23 cellular contexts compared by ENCODE assay signal in genomic region chr12:23555180-23555784, GRCh38.
DNase-seq lines count a peak whose midpoint lies in the region; ATAC-seq and TF ChIP-seq lines count a peak whose summit lies in the region.
"Had no signal": no experiment of that assay in that cellular context is flagged by ENCODE, and none has a peak within 500 bp of the region (broad histone marks: within the 10 kb centered on the region; RNA-seq: fewer than 3 reads in every experiment).

No MANE protein-coding gene starts in this region.

- H3K27me3 Mint-ChIP-seq in endodermal cell (ENCODE audit: insufficient read depth): no peaks in the 10 kb centered on the region
- H3K27me3 Mint-ChIP-seq: activated CD4-positive, alpha-beta T cell treated with anti-CD3 and anti-CD28 coated beads, Interleukin-2, amount 10 ng/mL, durations not matched to agents 7 days and 5 days; activated T-cell treated with anti-CD3 and anti-CD28 coated beads, Interleukin-2, amount 50 U/mL, for 24 hours; naive B cell had no signal

- H3K36me3 ChIP-seq in endodermal cell (ENCODE audit: control insufficient read depth, insufficient read depth, low read length) (no peaks in the 10 kb centered on the region), neuronal stem cell (replicated peaks in 1 of 2; ENCODE audit: control insufficient read depth in 2 of 2, insufficient read depth in 2 of 2, low read length in 2 of 2) (peaks cover under 1 to 4% of the 10 kb centered on the region in 2 donors)
- H3K36me3 ChIP-seq: left lung, pancreas, spleen, transverse colon had no signal

- no peak overlapping the region for H2BK120ac ChIP-seq in neuronal stem cell (ENCODE audit: low read depth, low read length)

- peaks cover 31% of the 10 kb centered on the region for H3K4me1 Mint-ChIP-seq in endodermal cell
- H3K4me1 Mint-ChIP-seq: activated CD4-positive, alpha-beta T cell treated with anti-CD3 and anti-CD28 coated beads, Interleukin-2, amount 10 ng/mL, durations not matched to agents 7 days and 5 days; naive B cell; WTC11 had no signal

- no peak overlapping the region for H3K18ac ChIP-seq in neuronal stem cell (ENCODE audit: low read length)

- no peaks in the 10 kb centered on the region for H3K79me1 ChIP-seq in neuronal stem cell (ENCODE audit: low read depth, low read length)

- peaks cover 13% of the 10 kb centered on the region for H3K36me3 Mint-ChIP-seq in endodermal cell (ENCODE audit: low read depth)
- H3K36me3 Mint-ChIP-seq: naive B cell, WTC11 had no signal

- ATAC-seq in GM18867 (IDR thresholded peaks at IDR 0.05; ENCODE audit: unreplicated experiment): peak; percentile 85
- peak; percentile 51 for ATAC-seq in HG03354 (IDR thresholded peaks at IDR 0.05; ENCODE audit: poor library complexity, severe bottlenecking, unreplicated experiment)
- ATAC-seq in HG02610 (IDR thresholded peaks at IDR 0.05; ENCODE audit: unreplicated experiment): no peak
- ATAC-seq in GM21367 (IDR thresholded peaks at IDR 0.05; ENCODE audit: unreplicated experiment): no peak
- ATAC-seq: left lung, Panc1, pancreas, WTC11 had no signal

- H2BK5ac ChIP-seq in neuronal stem cell (ENCODE audit: low read length): no peak overlapping the region

- no peak overlapping the region for H2AK5ac ChIP-seq in neuronal stem cell (ENCODE audit: low read depth, low read length)

- H2BK12ac ChIP-seq in neuronal stem cell (ENCODE audit: low read length): no peak overlapping the region

- H3K27me3 ChIP-seq in endodermal cell (ENCODE audit: control insufficient read depth, insufficient read depth, low read length, poor library complexity, severe bottlenecking) (no peaks in the 10 kb centered on the region), neuronal stem cell (ENCODE audit: control insufficient read depth in 3 of 3, insufficient read depth in 3 of 3, low read depth in 1 of 3, low read length in 3 of 3) (no peaks in the 10 kb centered on the region)
- H3K27me3 ChIP-seq: left lung, pancreas, spleen, transverse colon had no signal

- 76 to 85% methylated on average over 2 to 3 of the region's 3 CpGs for WGBS in endodermal cell (ENCODE audit: insufficient coverage in 1 of 2, insufficient read length in 1 of 2), 2 experiments
- WGBS in neuronal stem cell (ENCODE audit: extremely low coverage in 2 of 2, insufficient read length in 2 of 2, insufficient replicate concordance in 1 of 2), 2 donors: no CpG with 5 or more reads among the region's 3 CpGs

- H2BK15ac ChIP-seq in neuronal stem cell (ENCODE audit: low read length): no peak overlapping the region

- H3K4me3 ChIP-seq in endodermal cell (ENCODE audit: low read length) (no peak overlapping the region), neuronal stem cell (ENCODE audit: low read length in 2 of 2) (no peak overlapping the region)
- H3K4me3 ChIP-seq: left lung, pancreas, spleen, transverse colon had no signal

- H3K27ac ChIP-seq in endodermal cell (ENCODE audit: low read depth, low read length) (peak overlapping the region; percentile 80), neuronal stem cell (replicated peaks; ENCODE audit: low read length) (peak overlapping the region; percentile 2)
- H3K27ac ChIP-seq: left lung, pancreas, spleen, transverse colon had no signal

- no peak overlapping the region for H3K23ac ChIP-seq in neuronal stem cell (ENCODE audit: low read depth, low read length, poor library complexity)

- no peak overlapping the region for H4K8ac ChIP-seq in neuronal stem cell (ENCODE audit: low read depth, low read length)

- no peak for TF ChIP-seq CTCF in endodermal cell (conservative IDR thresholded peaks at IDR 0.05)

- H3K9ac ChIP-seq in endodermal cell (ENCODE audit: extremely low read depth, low read length, poor library complexity, severe bottlenecking) (no peak overlapping the region), neuronal stem cell (ENCODE audit: low read depth, low read length, poor library complexity) (no peak overlapping the region)

- H3K4ac ChIP-seq in neuronal stem cell (ENCODE audit: low read length): no peak overlapping the region

- H2AFZ ChIP-seq in neuronal stem cell (ENCODE audit: low read length): no peak overlapping the region

- H4K91ac ChIP-seq in neuronal stem cell (ENCODE audit: low read depth, low read length, poor library complexity): no peak overlapping the region

- H3K4me3 Mint-ChIP-seq in endodermal cell: no peak overlapping the region
- H3K4me3 Mint-ChIP-seq: activated CD4-positive, alpha-beta T cell treated with anti-CD3 and anti-CD28 coated beads, Interleukin-2, amount 10 ng/mL, durations not matched to agents 7 days and 5 days; activated T-cell treated with anti-CD3 and anti-CD28 coated beads, Interleukin-2, amount 50 U/mL, for 24 hours; naive B cell; WTC11 had no signal

- H3K9me3 ChIP-seq in endodermal cell (ENCODE audit: control insufficient read depth, low read length): no peaks in the 10 kb centered on the region
- H3K9me3 ChIP-seq in neuronal stem cell (replicated peaks in 1 of 2; ENCODE audit: control insufficient read depth in 2 of 2, insufficient read depth in 1 of 2, low read depth in 1 of 2, low read length in 2 of 2): peaks cover 0 to 3% of the 10 kb centered on the region in 2 donors
- H3K9me3 ChIP-seq: pancreas, spleen, transverse colon had no signal

- H3K27ac Mint-ChIP-seq in endodermal cell: no peak overlapping the region
- H3K27ac Mint-ChIP-seq: activated CD4-positive, alpha-beta T cell treated with anti-CD3 and anti-CD28 coated beads, Interleukin-2, amount 10 ng/mL, durations not matched to agents 7 days and 5 days; activated T-cell treated with anti-CD3 and anti-CD28 coated beads, Interleukin-2, amount 50 U/mL, for 24 hours; naive B cell; WTC11 had no signal

- no peak overlapping the region for H3K4me2 ChIP-seq in neuronal stem cell (ENCODE audit: insufficient read depth, low read length, poor library complexity, severe bottlenecking)

- H3K9me3 Mint-ChIP-seq in endodermal cell: no peaks in the 10 kb centered on the region
- H3K9me3 Mint-ChIP-seq: WTC11 had no signal

- H3K4me1 ChIP-seq in endodermal cell (ENCODE audit: control insufficient read depth, insufficient read depth, low read length) (peaks cover 21% of the 10 kb centered on the region), neuronal stem cell (ENCODE audit: control insufficient read depth in 2 of 2, insufficient read depth in 1 of 2, low read depth in 1 of 2, low read length in 2 of 2) (peaks cover 3 to 7% of the 10 kb centered on the region in 2 donors)
- H3K4me1 ChIP-seq: left lung, pancreas, spleen, transverse colon had no signal

- H3K14ac ChIP-seq in neuronal stem cell (ENCODE audit: low read length): no peak overlapping the region

- DNase-seq in endodermal cell (no peak), neuronal stem cell (ENCODE audit: low spot score) (no peak), GF-D8 (lab: John Stamatoyannopoulos, UW) (no peak)
- DNase-seq: activated CD4-positive, alpha-beta T cell treated with anti-CD3 and anti-CD28 coated beads, Interleukin-2, amount 10 ng/mL, durations not matched to agents 7 days and 5 days; activated gamma-delta T cell treated with Interleukin-2 at 50 U/mL for 16 hours; activated T-cell treated with anti-CD3 and anti-CD28 coated beads, Interleukin-2, amount 50 U/mL, for 24 hours; C1 segment of cervical spinal cord; caudate nucleus; GOT3; left lung; naive B cell; NCI-H1105; NCI-H524; pancreas; spleen; T1000; transverse colon had no signal

Comparison
In these comparisons a context has a peak if more than half of its experiments do, and no peak if none do; other contexts are left out.
1. ATAC-seq: peak in GM18867 (single experiment) and HG03354 (single experiment); none in HG02610 (single experiment) and GM21367 (single experiment).